24 cellular contexts compared by ENCODE assay signal in the genomic region with DNA sequence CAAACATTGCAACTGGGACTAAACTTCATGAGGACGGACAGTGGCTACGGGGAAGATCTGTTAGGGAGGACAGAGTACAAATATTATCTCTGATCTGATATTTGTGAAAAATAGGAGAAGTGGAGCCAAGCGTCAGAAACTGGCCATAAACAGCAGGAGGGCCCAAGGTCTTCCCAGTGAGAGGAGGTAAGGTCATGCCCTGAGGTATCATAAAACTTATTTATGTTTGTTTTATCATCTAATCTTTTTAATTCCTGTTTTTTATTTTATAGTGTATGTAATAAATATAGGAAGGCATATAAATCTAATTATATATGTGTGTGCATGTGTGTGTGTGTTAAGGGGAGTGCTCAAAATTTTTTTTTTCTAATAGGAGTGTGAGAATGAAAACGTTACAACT. TPM values are rescaled to one million over a fixed set of nuclear protein-coding genes. Genes with fewer than 3 reads are reported as not detected.
"Had no signal": no experiment of that assay in that cellular context is flagged by ENCODE, and none has a peak within 500 bp of the region (broad histone marks: within the 10 kb centered on the region; RNA-seq: fewer than 3 reads in every experiment).

No MANE protein-coding gene starts in this region.

- H3K9me3 ChIP-seq: esophagus squamous epithelium, gastroesophageal sphincter, heart right ventricle, left lung, lower lobe of right lung, mucosa of descending colon had no signal

- FAIRE-seq: frontal cortex, islet of Langerhans, keratinocyte had no signal

- H3K4me1 ChIP-seq: foreskin keratinocyte, left lung, lower lobe of right lung had no signal

- H3K36me3 Mint-ChIP-seq: mesothelial cell of epicardium, naive B cell had no signal

- H3K27ac Mint-ChIP-seq: mesothelial cell of epicardium, naive B cell had no signal

- H3K27me3 ChIP-seq: esophagus squamous epithelium, foreskin keratinocyte, gastroesophageal sphincter, heart right ventricle, left lung had no signal

- H3K27ac ChIP-seq: coronary artery, dorsolateral prefrontal cortex, epithelial cell of prostate, esophagus squamous epithelium, foreskin keratinocyte, gastroesophageal sphincter, heart right ventricle, left lung, lower lobe of right lung had no signal

- H3K4me3 ChIP-seq: coronary artery, dorsolateral prefrontal cortex, esophagus squamous epithelium, gastroesophageal sphincter, heart right ventricle, left lung, lower lobe of right lung, mucosa of descending colon had no signal

- DNase-seq: dermis blood vessel endothelial cell; dorsolateral prefrontal cortex; effector CD4-positive, alpha-beta T cell; effector memory CD4-positive, alpha-beta T cell; erythroblast; esophagus squamous epithelium; foreskin keratinocyte; heart right ventricle; hippocampal formation; left cardiac atrium; left lung; left ventricle myocardium superior; lower lobe of right lung; mesenchymal stem cell; mucosa of descending colon; naive B cell had no signal

- ATAC-seq: esophagus mucosa, foreskin keratinocyte, gastroesophageal sphincter, heart right ventricle, left cardiac atrium, left lung, left ventricle myocardium superior, lower lobe of right lung, mucosa of descending colon had no signal

- H3K36me3 ChIP-seq: esophagus squamous epithelium, gastroesophageal sphincter, heart right ventricle, left lung, lower lobe of right lung had no signal

RNA-seq across cellular contexts. Expression of gene RAI2, which starts 51.8 kb away (rescaled TPM):
- total RNA-seq: foreskin keratinocyte had no signal
- polyA plus RNA-seq: foreskin keratinocyte, keratinocyte had no signal
